In genomic region chr14:34356267-34356660, GRCh38 we compare ENCODE assay signal across 1 cellular context.
TF ChIP-seq lines count a peak whose summit lies in the region.

No MANE protein-coding gene starts in this region.

TF ChIP-seq in WTC11, 78 proteins besides CTCF, POLR2A, EP300 and RAD21 (continued from another document):
- TF ChIP-seq, protein P1, sequence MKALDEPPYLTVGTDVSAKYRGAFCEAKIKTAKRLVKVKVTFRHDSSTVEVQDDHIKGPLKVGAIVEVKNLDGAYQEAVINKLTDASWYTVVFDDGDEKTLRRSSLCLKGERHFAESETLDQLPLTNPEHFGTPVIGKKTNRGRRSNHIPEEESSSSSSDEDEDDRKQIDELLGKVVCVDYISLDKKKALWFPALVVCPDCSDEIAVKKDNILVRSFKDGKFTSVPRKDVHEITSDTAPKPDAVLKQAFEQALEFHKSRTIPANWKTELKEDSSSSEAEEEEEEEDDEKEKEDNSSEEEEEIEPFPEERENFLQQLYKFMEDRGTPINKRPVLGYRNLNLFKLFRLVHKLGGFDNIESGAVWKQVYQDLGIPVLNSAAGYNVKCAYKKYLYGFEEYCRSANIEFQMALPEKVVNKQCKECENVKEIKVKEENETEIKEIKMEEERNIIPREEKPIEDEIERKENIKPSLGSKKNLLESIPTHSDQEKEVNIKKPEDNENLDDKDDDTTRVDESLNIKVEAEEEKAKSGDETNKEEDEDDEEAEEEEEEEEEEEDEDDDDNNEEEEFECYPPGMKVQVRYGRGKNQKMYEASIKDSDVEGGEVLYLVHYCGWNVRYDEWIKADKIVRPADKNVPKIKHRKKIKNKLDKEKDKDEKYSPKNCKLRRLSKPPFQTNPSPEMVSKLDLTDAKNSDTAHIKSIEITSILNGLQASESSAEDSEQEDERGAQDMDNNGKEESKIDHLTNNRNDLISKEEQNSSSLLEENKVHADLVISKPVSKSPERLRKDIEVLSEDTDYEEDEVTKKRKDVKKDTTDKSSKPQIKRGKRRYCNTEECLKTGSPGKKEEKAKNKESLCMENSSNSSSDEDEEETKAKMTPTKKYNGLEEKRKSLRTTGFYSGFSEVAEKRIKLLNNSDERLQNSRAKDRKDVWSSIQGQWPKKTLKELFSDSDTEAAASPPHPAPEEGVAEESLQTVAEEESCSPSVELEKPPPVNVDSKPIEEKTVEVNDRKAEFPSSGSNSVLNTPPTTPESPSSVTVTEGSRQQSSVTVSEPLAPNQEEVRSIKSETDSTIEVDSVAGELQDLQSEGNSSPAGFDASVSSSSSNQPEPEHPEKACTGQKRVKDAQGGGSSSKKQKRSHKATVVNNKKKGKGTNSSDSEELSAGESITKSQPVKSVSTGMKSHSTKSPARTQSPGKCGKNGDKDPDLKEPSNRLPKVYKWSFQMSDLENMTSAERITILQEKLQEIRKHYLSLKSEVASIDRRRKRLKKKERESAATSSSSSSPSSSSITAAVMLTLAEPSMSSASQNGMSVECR (CRISPR knock-in tag; IDR thresholded peaks at IDR 0.05; ENCODE audit: borderline replicate concordance), result no peak
- TF ChIP-seq MYBL2 (CRISPR knock-in tag; IDR thresholded peaks at IDR 0.05), result no peak
